10 cellular contexts compared by ENCODE assay signal in genomic region chr1:64200064-64200463, GRCh38. TPM values are rescaled to one million over a fixed set of nuclear protein-coding genes. Genes with fewer than 3 reads are reported as not detected.
"Had no signal": no experiment of that assay in that cellular context is flagged by ENCODE, and none has a peak within 500 bp of the region (broad histone marks: within the 10 kb centered on the region; RNA-seq: fewer than 3 reads in every experiment).

No MANE protein-coding gene starts in this region.

- H3K4me3 Mint-ChIP-seq: HFFc6, IgD-negative memory B cell had no signal

- H2AFZ ChIP-seq: GM23248 had no signal

- H3K9ac ChIP-seq: GM23248 had no signal

- H3K4me3 ChIP-seq: GM23248, HAP-1 had no signal

- H3K27ac Mint-ChIP-seq: HFFc6, IgD-negative memory B cell had no signal

- H3K4me1 ChIP-seq: HAP-1 had no signal

- H3K4me1 Mint-ChIP-seq: IgD-negative memory B cell had no signal

- H3K9me3 ChIP-seq: HAP-1 had no signal

- H3K9me3 Mint-ChIP-seq: HFFc6, IgD-negative memory B cell had no signal

- DNase-seq: GM23248, GOT3, H7, HFFc6, KG1 had no signal

- H3K36me3 ChIP-seq: HAP-1 had no signal

- H3K27ac ChIP-seq: GM23248, HL-60 had no signal

- ATAC-seq: HCT116 had no signal

- H3K27me3 Mint-ChIP-seq: IgD-negative memory B cell had no signal

- H3K36me3 Mint-ChIP-seq: IgD-negative memory B cell had no signal

RNA-seq across cellular contexts. Expression of gene UBE2U, which starts 3.4 kb away (rescaled TPM):
- total RNA-seq: GM23248, H7, HFFc6, HT1080 had no signal
- polyA plus RNA-seq: GM23248, IgD-negative memory B cell had no signal
